Comparison of ENCODE assay signal across 27 cellular contexts in genomic region chr2:147553743-147554142, GRCh38.
"Had no signal": no experiment of that assay in that cellular context is flagged by ENCODE, and none has a peak within 500 bp of the region (broad histone marks: within the 10 kb centered on the region; RNA-seq: fewer than 3 reads in every experiment).

No MANE protein-coding gene starts in this region.

- H3K27ac Mint-ChIP-seq: activated CD4-positive, alpha-beta T cell treated with anti-CD3 and anti-CD28 coated beads, Interleukin-2, amount 10 ng/mL, durations not matched to agents 7 days and 5 days; activated CD8-positive, alpha-beta memory T cell treated with anti-CD3 and anti-CD28 coated beads, Interleukin-2, amount 10 ng/mL, durations not matched to agents 7 days and 5 days; activated CD8-positive, alpha-beta T cell treated with anti-CD3 and anti-CD28 coated beads for 36 hours; activated naive CD4-positive, alpha-beta T cell treated with anti-CD3 and anti-CD28 coated beads, Interleukin-2, amount 50 U/mL, for 72 hours; mesothelial cell of epicardium; natural killer cell; T-helper 2 cell treated with Interferon-gamma antibody and Interleukin-4, amounts not matched to agents 5 μg/mL and 100 μg/mL, for 36 hours had no signal

- H3K4me3 ChIP-seq: gastroesophageal sphincter, left lung, spleen, upper lobe of right lung had no signal

- H3K27me3 Mint-ChIP-seq: activated CD8-positive, alpha-beta memory T cell treated with anti-CD3 and anti-CD28 coated beads, Interleukin-2, amount 10 ng/mL, durations not matched to agents 7 days and 5 days; T-cell had no signal

- H3K4me2 ChIP-seq: SK-N-SH had no signal

- ATAC-seq: activated CD8-positive, alpha-beta memory T cell treated with anti-CD3 and anti-CD28 coated beads, Interleukin-2, amount 10 ng/mL, durations not matched to agents 7 days and 5 days; activated CD8-positive, alpha-beta T cell treated with anti-CD3 and anti-CD28 coated beads for 36 hours; activated naive CD4-positive, alpha-beta T cell treated with anti-CD3 and anti-CD28 coated beads, Interleukin-2, amount 50 U/mL, for 72 hours; esophagus mucosa; left lung; natural killer cell; T-cell; upper lobe of right lung had no signal

- DNase-seq: activated CD4-positive, alpha-beta T cell treated with anti-CD3 and anti-CD28 coated beads, Interleukin-2, amount 10 ng/mL, durations not matched to agents 7 days and 5 days; activated CD4-positive, CD25-positive, alpha-beta regulatory T cell treated with anti-CD3 and anti-CD28 coated beads, Interleukin-2, amount 50 U/mL, for 72 hours; activated CD8-positive, alpha-beta memory T cell treated with anti-CD3 and anti-CD28 coated beads, Interleukin-2, amount 10 ng/mL, durations not matched to agents 7 days and 5 days; activated CD8-positive, alpha-beta T cell treated with anti-CD3 and anti-CD28 coated beads for 36 hours; activated gamma-delta T cell; activated T-cell treated with anti-CD3 and anti-CD28 coated beads for 4 hours; aorta; brain microvascular endothelial cell; central memory CD4-positive, alpha-beta T cell; dermis blood vessel endothelial cell; effector CD8-positive, alpha-beta T cell; left lung; mammary epithelial cell; natural killer cell; occipital lobe; SK-N-SH; spleen; stimulated activated CD4-positive, alpha-beta T cell treated with anti-CD3 and anti-CD28 coated beads, Interleukin-4, amount 100 ng/mL, for 24 hours; stimulated activated naive CD4-positive, alpha-beta T cell treated with Interleukin-2 at 50 U/mL for 16 hours; T-cell; upper lobe of right lung had no signal

- H3K27me3 ChIP-seq: brain microvascular endothelial cell, gastroesophageal sphincter, left lung, spleen, upper lobe of right lung had no signal

- H3K36me3 Mint-ChIP-seq: activated CD8-positive, alpha-beta memory T cell treated with anti-CD3 and anti-CD28 coated beads, Interleukin-2, amount 10 ng/mL, durations not matched to agents 7 days and 5 days; mesothelial cell of epicardium; natural killer cell; T-cell had no signal

- H3K9me3 ChIP-seq: gastroesophageal sphincter, left lung, SK-N-SH, spleen, upper lobe of right lung had no signal

- H3K9me3 Mint-ChIP-seq: activated CD8-positive, alpha-beta T cell treated with anti-CD3 and anti-CD28 coated beads for 36 hours; natural killer cell; T-cell; T-helper 2 cell treated with Interferon-gamma antibody and Interleukin-4, amounts not matched to agents 5 μg/mL and 100 μg/mL, for 36 hours had no signal

- H3K4me3 Mint-ChIP-seq: activated CD4-positive, alpha-beta T cell treated with anti-CD3 and anti-CD28 coated beads, Interleukin-2, amount 10 ng/mL, durations not matched to agents 7 days and 5 days; activated CD8-positive, alpha-beta memory T cell treated with anti-CD3 and anti-CD28 coated beads, Interleukin-2, amount 10 ng/mL, durations not matched to agents 7 days and 5 days; activated CD8-positive, alpha-beta T cell treated with anti-CD3 and anti-CD28 coated beads for 36 hours; mesothelial cell of epicardium; natural killer cell; T-cell; T-helper 2 cell treated with Interferon-gamma antibody and Interleukin-4, amounts not matched to agents 5 μg/mL and 100 μg/mL, for 36 hours had no signal

- H3K36me3 ChIP-seq: brain microvascular endothelial cell, gastroesophageal sphincter, left lung, spleen, upper lobe of right lung had no signal

- H3K4me1 ChIP-seq: spleen, upper lobe of right lung had no signal

- H3K9ac ChIP-seq: SK-N-SH had no signal

- H3K4me1 Mint-ChIP-seq: activated CD8-positive, alpha-beta memory T cell treated with anti-CD3 and anti-CD28 coated beads, Interleukin-2, amount 10 ng/mL, durations not matched to agents 7 days and 5 days; mesothelial cell of epicardium had no signal

- H3K27ac ChIP-seq: brain microvascular endothelial cell, gastroesophageal sphincter, left lung, spleen, upper lobe of right lung, VCaP had no signal
